ENCODE assay signal across 8 cellular contexts in genomic region chr19:18789883-18790565, GRCh38. TPM values are rescaled to one million over a fixed set of nuclear protein-coding genes. Genes with fewer than 3 reads are reported as not detected.
A peak's percentile ranks its signal among the peaks of the same experiment; 100 is the strongest.
DNase-seq lines count a peak whose midpoint lies in the region; ATAC-seq, FAIRE-seq and TF ChIP-seq lines count a peak whose summit lies in the region.

No MANE protein-coding gene starts in this region.

- peaks cover 3 to 55% (median 26%) of the 10 kb centered on the region in 7 donors for H3K9me3 Mint-ChIP-seq in CD14-positive monocyte
- H3K9me3 Mint-ChIP-seq in mesothelial cell of epicardium, result no peaks in the 10 kb centered on the region

- H3K4me3 Mint-ChIP-seq in CD14-positive monocyte (peak overlapping the region; percentile 64 to 96), mesothelial cell of epicardium (peak overlapping the region; percentile 44)

- H3K27me3 Mint-ChIP-seq in CD14-positive monocyte (ENCODE audit: low read depth in 3 of 3) (peaks cover 88 to 97% (median 95%) of the 10 kb centered on the region in 3 donors), mesothelial cell of epicardium (ENCODE audit: low read depth) (peaks cover 93% of the 10 kb centered on the region)

- no peak overlapping the region for H3K27ac ChIP-seq in GM12878 (ENCODE audit: control insufficient read depth, insufficient read depth)

- SMC1A ChIA-PET in GM12878 (lab: Charles Lee; ENCODE audit: uncharacterized antibody, unreplicated experiment), result no interaction called here

- H3K27ac Mint-ChIP-seq in CD14-positive monocyte, result peak overlapping the region in 1 of 7 donors; percentile 11
- no peak overlapping the region for H3K27ac Mint-ChIP-seq in mesothelial cell of epicardium

- TF ChIP-seq CTCF in CD14-positive monocyte (IDR thresholded peaks at IDR 0.05) (no peak), GM12878 (IDR thresholded peaks at IDR 0.05 in 2 of 3, conservative IDR thresholded peaks at IDR 0.05 in 1 of 3; ENCODE audit: control insufficient read depth in 2 of 3, extremely low read depth in 1 of 3, insufficient read depth in 1 of 3, low read depth in 3 of 3, low read length in 3 of 3) (no peak), mesothelial cell of epicardium (IDR thresholded peaks at IDR 0.05; ENCODE audit: unreplicated experiment) (no peak)

- H3K27me3 ChIP-seq in GM12878 (replicated peaks in 1 of 2; ENCODE audit: control insufficient read depth in 2 of 2, insufficient read depth in 2 of 2, low read length in 1 of 2), result peaks cover 15 to 22% of the 10 kb centered on the region in 2 experiments

- peaks cover 3% of the 10 kb centered on the region; the same call in 1 of the 2 replicates for H3K4me1 ChIP-seq in GM12878 (ENCODE audit: control insufficient read depth, insufficient read depth, low read length)

- H2AFZ ChIP-seq in GM12878 (ENCODE audit: control insufficient read depth, low read depth, low read length), result no peak overlapping the region

- ATAC-seq in GM12878 (peak; percentile 48), HG03095 (IDR thresholded peaks at IDR 0.05; ENCODE audit: unreplicated experiment) (no peak)

- no TSS peak for BruUV-seq in GM12878 (replicated peaks; lab: Mats Ljungman, UMichigan)

- TF ChIP-seq EP300 in GM12878 (IDR thresholded peaks at IDR 0.05; ENCODE audit: borderline replicate concordance in 1 of 2, control insufficient read depth in 1 of 2, low read depth in 2 of 2, low read length in 2 of 2), result no peak

- no peaks in the 10 kb centered on the region for H3K36me3 ChIP-seq in GM12878 (ENCODE audit: control insufficient read depth in 2 of 2, insufficient read depth in 2 of 2, low read length in 1 of 2)

- no peak overlapping the region for H3K9ac ChIP-seq in GM12878 (ENCODE audit: control insufficient read depth, insufficient read depth, low read length)

- POLR2A ChIA-PET in GM12878 (lab: Charles Lee), result no interaction called here

- TF ChIP-seq RAD21 in GM12878 (IDR thresholded peaks at IDR 0.05; ENCODE audit: insufficient read depth, low read depth, low read length), result no peak

- in situ Hi-C loops in GM12878 (cut with MboI), result no loop called here

- 0 out of 2 replicates have a peak overlapping the region, but pooled peaks have one; percentile 17 for H3K4me2 ChIP-seq in GM12878 (ENCODE audit: control insufficient read depth, insufficient read depth)

- no peak for DNase-seq in CD14-positive monocyte (ENCODE audit: low spot score)
- peak; percentile 39 for DNase-seq in NCI-H1105 treated with DMSO at 0.1 percent for 48 hours (lab: John Stamatoyannopoulos, UW)
- no peak for DNase-seq in GM12878 (ENCODE audit: low read depth, low spot score)
- no peak for DNase-seq in mesothelial cell of epicardium (ENCODE audit: low spot score in 2 of 2, unreplicated experiment in 2 of 2)
- no peak for DNase-seq in OCI-M2 (lab: John Stamatoyannopoulos, UW; ENCODE audit: unreplicated experiment)
- DNase-seq in amniotic stem cell (lab: John Stamatoyannopoulos, UW), result no peak
- DNase-seq in glomerular visceral epithelial cell (ENCODE audit: extremely low spot score), result no peak

- H3K79me2 ChIP-seq in GM12878 (ENCODE audit: control insufficient read depth, insufficient read depth, low read length), result no peaks in the 10 kb centered on the region

- H3K36me3 Mint-ChIP-seq in CD14-positive monocyte (peaks cover 11 to 14% of the 10 kb centered on the region in 2 donors), mesothelial cell of epicardium (no peaks in the 10 kb centered on the region)

- intact Hi-C loops in CD14-positive monocyte (cut with micrococcal nuclease), result no loop called here
- intact Hi-C loops in GM12878 (cut with micrococcal nuclease; ENCODE audit: unreplicated experiment), result no loop called here

- no peaks in the 10 kb centered on the region for H4K20me1 ChIP-seq in GM12878 (ENCODE audit: control insufficient read depth, insufficient read depth)

- TF ChIP-seq POLR2A in GM12878 (IDR thresholded peaks at IDR 0.05; ENCODE audit: low read depth, low read length), result no peak

- H3K9me3 ChIP-seq in GM12878 (replicated peaks; ENCODE audit: control insufficient read depth, insufficient read depth, low read length), result no peaks in the 10 kb centered on the region; the same call in 2 of the 3 replicates

- peaks cover 46% of the 10 kb centered on the region for H3K4me1 Mint-ChIP-seq in CD14-positive monocyte
- H3K4me1 Mint-ChIP-seq in mesothelial cell of epicardium, result peaks cover 13% of the 10 kb centered on the region

- CTCF ChIA-PET in GM12878 (lab: Yijun Ruan, JAX), result no interaction called here

- no peak overlapping the region for H3K4me3 ChIP-seq in GM12878

- 1% methylated on average over 23 of the region's 65 CpGs for WGBS in GM12878 (ENCODE audit: insufficient coverage, insufficient replicate concordance, low lambda C conversion rate, missing lambda C conversion rate)

- RAD21 ChIA-PET in GM12878 (lab: Charles Lee; ENCODE audit: unreplicated experiment), result no interaction called here

- no peak for FAIRE-seq in GM12878 (lab: Jason Lieb, UNC)

TF ChIP-seq in GM12878, 131 proteins besides CTCF, POLR2A, EP300 and RAD21:
- TF ChIP-seq SPI1 (IDR thresholded peaks at IDR 0.05; ENCODE audit: borderline replicate concordance, insufficient read depth, low read depth, low read length) (peak; percentile 35; the same call in 1 of the 2 replicates), HDAC6 (IDR thresholded peaks at IDR 0.05; ENCODE audit: unreplicated experiment) (peak; percentile 52), SRF (IDR thresholded peaks at IDR 0.05; ENCODE audit: low read depth in 2 of 2, low read length in 2 of 2) (no peak)

RNA-seq across cellular contexts. Expression of gene COMP, which starts 1.1 kb away (rescaled TPM):
- polyA plus RNA-seq in CD14-positive monocyte, result not detected
- not detected in 2 replicates for total RNA-seq in GM12878 (2013; cell fraction: nucleolus; rRNA removed)
- not detected in 2 replicates for total RNA-seq in GM12878 (2014; rRNA removed)
- total RNA-seq in GM12878 (2014; rRNA removed; fragmentation: Illumina TruSeq; extraction: Trizol), result not detected in 2 replicates
- not detected in 2 replicates for total RNA-seq in GM12878 (2021)
- polyA plus RNA-seq in GM12878 (2011; ENCODE audit: low read depth), result not detected
- not detected in 2 replicates for polyA plus RNA-seq in GM12878 (2011; rRNA removed)
- polyA plus RNA-seq in GM12878 (2011; cell fraction: cytosol; rRNA removed), result 0.04 and 0.08 TPM in 2 replicates
- 0.09 and 0.15 TPM in 2 replicates for polyA plus RNA-seq in GM12878 (2011; cell fraction: nucleus; rRNA removed)
- not detected in 2 replicates for polyA plus RNA-seq in GM12878 (2012)
- polyA plus RNA-seq in GM12878 (2014; fragmentation: Illumina TruSeq; extraction: Trizol), result not detected in 2 replicates
- not detected for polyA plus RNA-seq in GM12878 (2014; fragmentation: Nextera tagmentation; extraction: Ambion mirVana)
- polyA plus RNA-seq in GM12878 (2014; rRNA removed), result not detected in 2 replicates
- under 1 TPM in 1 of 2 experiments, not detected in 1; 0.17 TPM for polyA plus RNA-seq in GM12878 (2016; fragmentation: Nextera tagmentation; extraction: Ambion mirVana)
- polyA minus RNA-seq in GM12878 (2011; rRNA and poly(A)+ RNA removed), result not detected in 2 replicates
- polyA minus RNA-seq in GM12878 (2011; cell fraction: cytosol; rRNA and poly(A)+ RNA removed), result not detected in 2 replicates
- not detected in 2 replicates for polyA minus RNA-seq in GM12878 (2011; cell fraction: nucleus; rRNA and poly(A)+ RNA removed)
- total RNA-seq in mesothelial cell of epicardium, result 0.16 to 0.31 TPM (median 0.18 TPM) in 3 replicates

RNA-seq across cellular contexts. Expression of gene UPF1, which starts 41.7 kb away (rescaled TPM):
- polyA plus RNA-seq in CD14-positive monocyte, result 1 to 10 TPM; 2.6 to 3.2 TPM
- 99.0 and 125 TPM in 2 replicates for total RNA-seq in GM12878 (2013; cell fraction: nucleolus; rRNA removed)
- 35.3 and 40.6 TPM in 2 replicates for total RNA-seq in GM12878 (2014; rRNA removed)
- 14.5 and 16.1 TPM in 2 replicates for total RNA-seq in GM12878 (2014; rRNA removed; fragmentation: Illumina TruSeq; extraction: Trizol)
- 71.9 and 80.9 TPM in 2 replicates for total RNA-seq in GM12878 (2021)
- 9.9 TPM for polyA plus RNA-seq in GM12878 (2011; ENCODE audit: low read depth)
- 8.9 and 22.8 TPM in 2 replicates for polyA plus RNA-seq in GM12878 (2011; rRNA removed)
- polyA plus RNA-seq in GM12878 (2011; cell fraction: cytosol; rRNA removed), result 23.1 and 45.0 TPM in 2 replicates
- polyA plus RNA-seq in GM12878 (2011; cell fraction: nucleus; rRNA removed), result 102 and 147 TPM in 2 replicates
- 27.8 and 31.0 TPM in 2 replicates for polyA plus RNA-seq in GM12878 (2012)
- polyA plus RNA-seq in GM12878 (2014; fragmentation: Illumina TruSeq; extraction: Trizol), result 26.2 and 33.5 TPM in 2 replicates
- polyA plus RNA-seq in GM12878 (2014; fragmentation: Nextera tagmentation; extraction: Ambion mirVana), result 1 to 10 TPM in 1 of 2 experiments, under 1 TPM in 1; 0.58 to 1.1 TPM
- polyA plus RNA-seq in GM12878 (2014; rRNA removed), result 35.1 and 47.1 TPM in 2 replicates
- polyA plus RNA-seq in GM12878 (2016; fragmentation: Nextera tagmentation; extraction: Ambion mirVana), result 1 to 10 TPM; 4.5 to 5.6 TPM
- 66.6 and 68.0 TPM in 2 replicates for polyA minus RNA-seq in GM12878 (2011; rRNA and poly(A)+ RNA removed)
- 23.4 and 30.8 TPM in 2 replicates for polyA minus RNA-seq in GM12878 (2011; cell fraction: cytosol; rRNA and poly(A)+ RNA removed)
- polyA minus RNA-seq in GM12878 (2011; cell fraction: nucleus; rRNA and poly(A)+ RNA removed), result 43.4 and 69.7 TPM in 2 replicates
- 72.1 to 73.3 TPM (median 73.0 TPM) in 3 replicates for total RNA-seq in mesothelial cell of epicardium
